In the genomic region with DNA sequence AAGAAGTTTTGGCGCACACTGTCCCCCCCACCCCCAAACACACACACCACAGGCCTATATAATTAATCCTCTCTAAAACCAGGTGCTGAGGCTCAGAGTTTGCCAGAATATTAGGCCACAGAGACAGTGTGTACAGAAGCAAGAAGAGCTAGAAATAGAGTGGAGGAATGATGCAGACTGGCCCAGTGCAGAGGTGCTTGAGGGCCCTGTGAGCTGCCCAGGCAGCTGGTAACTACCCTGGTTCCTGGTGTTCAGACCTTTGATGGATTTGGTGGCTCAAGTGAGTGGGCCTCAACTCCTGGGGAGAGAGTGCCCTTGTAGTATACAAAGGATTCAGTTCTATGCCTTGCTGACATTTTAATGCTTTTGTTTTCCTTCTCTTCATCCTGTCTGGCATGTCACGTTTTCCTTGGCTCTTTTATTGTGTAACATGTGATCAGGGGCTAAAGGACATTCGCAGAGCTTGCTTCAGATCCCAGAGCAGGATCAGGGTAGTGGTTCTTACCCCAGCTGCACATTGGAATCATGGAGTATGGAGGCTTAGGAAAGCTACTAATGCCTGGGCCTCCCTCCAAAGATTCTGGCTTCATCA, we compare ENCODE assay signal across 26 cellular contexts. TPM values are rescaled to one million over a fixed set of nuclear protein-coding genes. Genes with fewer than 3 reads are reported as not detected.
DNase-seq lines count a peak whose midpoint lies in the region; ATAC-seq and TF ChIP-seq lines count a peak whose summit lies in the region.
"Had no signal": no experiment of that assay in that cellular context is flagged by ENCODE, and none has a peak within 500 bp of the region (broad histone marks: within the 10 kb centered on the region; RNA-seq: fewer than 3 reads in every experiment).

No MANE protein-coding gene starts in this region.

- peak; percentile 74 for DNase-seq in Karpas-422
- DNase-seq in fibroblast of villous mesenchyme (ENCODE audit: low read depth): peak; percentile 64
- no peak for DNase-seq in left lobe of liver (ENCODE audit: low spot score)
- DNase-seq in sciatic nerve (ENCODE audit: low spot score): no peak
- DNase-seq in cortex of kidney (lab: John Stamatoyannopoulos, UW): no peak
- DNase-seq in upper lobe of left lung: no peak
- no peak for DNase-seq in natural killer cell
- DNase-seq in stimulated activated CD4-positive, alpha-beta T cell treated with anti-CD3 and anti-CD28 coated beads, Interleukin-15, amount 100 ng/mL, for 24 hours: no peak
- DNase-seq: activated naive CD4-positive, alpha-beta T cell treated with anti-CD3 and anti-CD28 coated beads, Interleukin-2, amount 10 ng/mL, durations not matched to agents 7 days and 5 days; activated T-cell treated with anti-CD3 and anti-CD28 coated beads, Interleukin-2, amount 50 U/mL, for 72 hours; amygdala; COR-L47; naive thymus-derived CD8-positive, alpha-beta T cell; NCI-H1092 treated with DMSO at 0.1 percent for 48 hours; NCI-H2081 treated with DMSO at 0.1 percent for 48 hours; NCI-H446; PC-3; stimulated activated CD4-positive, alpha-beta T cell treated with anti-CD3 and anti-CD28 coated beads, Interleukin-4, amount 100 ng/mL, for 4 hours; stimulated activated naive CD8-positive, alpha-beta T cell treated with anti-CD3 and anti-CD28 coated beads, Interleukin-15, amount 100 ng/mL, for 72 hours; T-helper 1 cell; trophoblast cell had no signal

- no peaks in the 10 kb centered on the region for H3K9me2 ChIP-seq in Karpas-422 (replicated peaks; ENCODE audit: insufficient read depth, low read length)

- peak overlapping the region; percentile 66 for H3K4me2 ChIP-seq in Karpas-422 (ENCODE audit: low read depth, low read length, poor library complexity, severe bottlenecking)
- H3K4me2 ChIP-seq: BLaER1 had no signal

- H3K36me3 Mint-ChIP-seq in natural killer cell: no peaks in the 10 kb centered on the region

- no peak for TF ChIP-seq CTCF in fibroblast of villous mesenchyme (IDR thresholded peaks at IDR 0.05; ENCODE audit: insufficient read depth, low read depth, low read length)
- TF ChIP-seq CTCF in upper lobe of left lung (IDR thresholded peaks at IDR 0.05): no peak
- no peak for TF ChIP-seq CTCF in natural killer cell (IDR thresholded peaks at IDR 0.05)

- H4K20me1 ChIP-seq in Karpas-422 (ENCODE audit: insufficient read depth, low read depth, low read length): no peaks in the 10 kb centered on the region

- TF ChIP-seq EP300 in upper lobe of left lung (IDR thresholded peaks at IDR 0.05): no peak

- H3K27me3 Mint-ChIP-seq in natural killer cell (ENCODE audit: low read depth in 2 of 2): no peaks in the 10 kb centered on the region
- H3K27me3 Mint-ChIP-seq: activated CD4-positive, alpha-beta T cell treated with anti-CD3 and anti-CD28 coated beads for 36 hours; activated naive CD4-positive, alpha-beta T cell treated with anti-CD3 and anti-CD28 coated beads, Interleukin-2, amount 10 ng/mL, durations not matched to agents 7 days and 5 days; progenitor cell of endocrine pancreas; stimulated activated naive CD8-positive, alpha-beta T cell treated with anti-CD3 and anti-CD28 coated beads, Interleukin-15, amount 100 ng/mL, for 72 hours had no signal

- peaks cover 0 to 5% of the 10 kb centered on the region in 2 donors for H3K4me1 Mint-ChIP-seq in natural killer cell
- H3K4me1 Mint-ChIP-seq: activated naive CD4-positive, alpha-beta T cell treated with anti-CD3 and anti-CD28 coated beads, Interleukin-2, amount 10 ng/mL, durations not matched to agents 7 days and 5 days; stimulated activated naive CD8-positive, alpha-beta T cell treated with anti-CD3 and anti-CD28 coated beads, Interleukin-15, amount 100 ng/mL, for 72 hours had no signal

- TF ChIP-seq POLR2A in upper lobe of left lung (IDR thresholded peaks at IDR 0.05): no peak

- H2AFZ ChIP-seq in Karpas-422 (ENCODE audit: low read length): no peak overlapping the region

- WGBS in upper lobe of left lung, 2 donors: 60 to 71% methylated on average over 3 of the region's 3 CpGs

- H3K4me1 ChIP-seq in Karpas-422 (ENCODE audit: low read length) (peaks cover 97% of the 10 kb centered on the region), upper lobe of left lung (peaks cover 11 to 41% (median 30%) of the 10 kb centered on the region in 4 donors)

- H3K4me3 ChIP-seq in Karpas-422 (ENCODE audit: low read length) (peak overlapping the region; percentile 39; the same call in 1 of the 2 replicates), fibroblast of villous mesenchyme (ENCODE audit: low read depth, low read length) (no peak overlapping the region), upper lobe of left lung (no peak overlapping the region)
- H3K4me3 ChIP-seq: BLaER1, gastroesophageal sphincter had no signal

- peak overlapping the region; percentile 68 for H3K9ac ChIP-seq in Karpas-422 (ENCODE audit: low read length)
- H3K9ac ChIP-seq: BLaER1 had no signal

- H3K9me3 ChIP-seq in Karpas-422 (ENCODE audit: low read length) (no peaks in the 10 kb centered on the region), upper lobe of left lung (no peaks in the 10 kb centered on the region)
- H3K9me3 ChIP-seq: BLaER1, gastroesophageal sphincter had no signal

- H3K9me3 Mint-ChIP-seq in natural killer cell: no peaks in the 10 kb centered on the region
- H3K9me3 Mint-ChIP-seq: activated naive CD4-positive, alpha-beta T cell treated with anti-CD3 and anti-CD28 coated beads, Interleukin-2, amount 10 ng/mL, durations not matched to agents 7 days and 5 days; activated T-cell treated with anti-CD3 and anti-CD28 coated beads, Interleukin-2, amount 50 U/mL, for 72 hours; naive thymus-derived CD8-positive, alpha-beta T cell; stimulated activated naive CD8-positive, alpha-beta T cell treated with anti-CD3 and anti-CD28 coated beads, Interleukin-15, amount 100 ng/mL, for 72 hours had no signal

- H3K27ac ChIP-seq in Karpas-422 (ENCODE audit: low read length) (peak overlapping the region; percentile 97), upper lobe of left lung (no peak overlapping the region)
- H3K27ac ChIP-seq: BLaER1 had no signal

- peak; percentile 72 for ATAC-seq in left lobe of liver
- ATAC-seq in sciatic nerve: peak; percentile 58
- ATAC-seq in upper lobe of left lung (ENCODE audit: low FRiP score in 2 of 2): no peak
- no peak for ATAC-seq in natural killer cell
- ATAC-seq: activated T-cell treated with anti-CD3 and anti-CD28 coated beads, Interleukin-2, amount 50 U/mL, for 72 hours; esophagus mucosa; gastroesophageal sphincter; naive thymus-derived CD8-positive, alpha-beta T cell had no signal

- H3K27ac Mint-ChIP-seq in natural killer cell: no peak overlapping the region
- H3K27ac Mint-ChIP-seq: activated CD4-positive, alpha-beta T cell treated with anti-CD3 and anti-CD28 coated beads for 36 hours; activated naive CD4-positive, alpha-beta T cell treated with anti-CD3 and anti-CD28 coated beads, Interleukin-2, amount 10 ng/mL, durations not matched to agents 7 days and 5 days; activated T-cell treated with anti-CD3 and anti-CD28 coated beads, Interleukin-2, amount 50 U/mL, for 72 hours; progenitor cell of endocrine pancreas; stimulated activated naive CD8-positive, alpha-beta T cell treated with anti-CD3 and anti-CD28 coated beads, Interleukin-15, amount 100 ng/mL, for 72 hours had no signal

- H3K79me2 ChIP-seq in Karpas-422 (ENCODE audit: low read length): peaks cover 83% of the 10 kb centered on the region

- H3K36me3 ChIP-seq in Karpas-422 (ENCODE audit: insufficient read depth, low read length) (0 out of 2 replicates have a peak, but pooled peaks cover 7% of the 10 kb centered on the region), upper lobe of left lung (peaks cover 0 to 3% (median 0%) of the 10 kb centered on the region in 4 donors)
- H3K36me3 ChIP-seq: gastroesophageal sphincter had no signal

- H3K27me3 ChIP-seq in Karpas-422 (ENCODE audit: low read length): no peaks in the 10 kb centered on the region
- no peaks in the 10 kb centered on the region for H3K27me3 ChIP-seq in upper lobe of left lung
- H3K27me3 ChIP-seq: BLaER1, gastroesophageal sphincter had no signal

- no peak overlapping the region for H3K4me3 Mint-ChIP-seq in natural killer cell
- H3K4me3 Mint-ChIP-seq: activated CD4-positive, alpha-beta T cell treated with anti-CD3 and anti-CD28 coated beads for 36 hours; activated naive CD4-positive, alpha-beta T cell treated with anti-CD3 and anti-CD28 coated beads, Interleukin-2, amount 10 ng/mL, durations not matched to agents 7 days and 5 days; activated T-cell treated with anti-CD3 and anti-CD28 coated beads, Interleukin-2, amount 50 U/mL, for 72 hours; stimulated activated naive CD8-positive, alpha-beta T cell treated with anti-CD3 and anti-CD28 coated beads, Interleukin-15, amount 100 ng/mL, for 72 hours had no signal

- intact Hi-C loops in sciatic nerve (cut with DNase I): no loop called here
- intact Hi-C loops in natural killer cell (cut with micrococcal nuclease): no loop called here

RNA-seq across cellular contexts. Expression of gene LRRC4, which starts 20.1 kb away (rescaled TPM):
- total RNA-seq in Karpas-422 (2014; rRNA removed; shearing (Covaris generic); ENCODE audit: low replicate concordance): 39.6 and 52.0 TPM in 2 replicates
- under 0.01 TPM in 1 of 2 replicates, not detected in the other for total RNA-seq in fibroblast of villous mesenchyme
- 2.8 TPM for total RNA-seq in left lobe of liver
- total RNA-seq in sciatic nerve: 14.7 TPM
- 10 to 100 TPM in 3 of 6 donors, 1 to 10 TPM in 3; 3.9 to 23.3 (median 11.1) TPM for total RNA-seq in upper lobe of left lung
- total RNA-seq in natural killer cell: 1 to 10 TPM in 2 of 3 donors, under 1 TPM in 1; 0.79 to 2.4 (median 1.8) TPM

Comparison
In these comparisons a context has a peak if more than half of its experiments do, and no peak if none do; other contexts are left out.
1. DNase-seq: peak in Karpas-422 (single experiment) and fibroblast of villous mesenchyme (single experiment); none in left lobe of liver (single experiment), sciatic nerve (single experiment), cortex of kidney (single experiment), upper lobe of left lung (0 of 2), natural killer cell (single experiment) and stimulated activated CD4-positive, alpha-beta T cell treated with anti-CD3 and anti-CD28 coated beads, Interleukin-15, amount 100 ng/mL, for 24 hours (single experiment).
2. ATAC-seq: peak in left lobe of liver (single experiment) and sciatic nerve (single experiment); none in upper lobe of left lung (0 of 2) and natural killer cell (0 of 3).